8 cellular contexts compared by ENCODE assay signal in the genomic region with DNA sequence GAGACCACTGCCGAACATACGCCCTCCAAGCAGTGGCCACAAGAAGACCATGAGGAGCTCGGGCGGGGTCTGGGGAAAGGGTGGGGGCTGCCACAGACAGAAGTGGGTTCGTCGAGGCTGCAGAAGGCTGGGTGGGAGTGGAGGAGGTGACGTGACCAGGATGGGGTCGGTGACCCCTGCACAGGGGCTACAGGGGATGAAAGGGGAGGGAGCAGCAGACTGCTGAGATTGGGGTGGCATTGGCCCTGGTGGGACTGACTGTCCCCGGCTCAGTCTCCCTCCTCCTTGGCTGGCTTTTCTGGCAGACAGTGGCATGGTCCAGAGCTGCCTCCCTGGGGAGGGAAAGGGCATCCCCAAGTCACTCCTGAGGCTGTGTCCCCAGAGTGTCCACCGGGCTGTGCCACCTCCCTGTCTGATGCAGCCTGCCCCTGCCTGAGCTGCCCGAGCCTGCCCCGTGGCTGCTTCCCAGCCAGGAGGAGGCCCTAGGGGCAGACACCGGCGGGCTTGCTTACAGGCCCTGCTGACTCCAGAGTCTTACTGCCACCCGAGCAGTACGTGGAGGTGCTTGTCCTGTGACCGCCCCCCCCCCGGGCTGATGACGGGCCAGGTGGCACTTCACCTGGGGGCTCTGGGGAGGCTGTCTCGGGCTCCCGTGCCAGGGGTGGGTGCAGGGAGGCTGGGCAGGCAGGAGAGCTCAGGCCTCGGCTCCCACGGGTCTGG. TPM values are rescaled to one million over a fixed set of nuclear protein-coding genes. Genes with fewer than 3 reads are reported as not detected.
DNase-seq lines count a peak whose midpoint lies in the region; ATAC-seq, FAIRE-seq and TF ChIP-seq lines count a peak whose summit lies in the region.

No MANE protein-coding gene starts in this region.

- POLR2A ChIA-PET in activated naive CD8-positive, alpha-beta T cell treated with anti-CD3 and anti-CD28 coated beads, Interleukin-2, amount 10 ng/mL, durations not matched to agents 7 days and 5 days (lab: Charles Lee): interaction anchor here (0.5 to 6.2 kb wide), 3 partner anchors 13 to 106 kb away, joined by 3 to 60 read pairs (median 7); no protein-coding TSS in a partner anchor

- peak overlapping the region; percentile 96 for H3K27ac Mint-ChIP-seq in activated naive CD8-positive, alpha-beta T cell treated with anti-CD3 and anti-CD28 coated beads, Interleukin-2, amount 10 ng/mL, durations not matched to agents 7 days and 5 days

- no peak for FAIRE-seq in kidney (lab: Jason Lieb, UNC)

- H3K9ac ChIP-seq in kidney (ENCODE audit: low read length in 2 of 2) (peak overlapping the region in 1 of 2 donors; percentile 12), stomach smooth muscle (ENCODE audit: low read length in 2 of 2) (peak overlapping the region in 1 of 2 donors; percentile 9)

- peaks cover 0 to 2% of the 10 kb centered on the region in 2 donors for H3K36me3 ChIP-seq in kidney (ENCODE audit: control insufficient read depth in 1 of 2, insufficient read depth in 2 of 2, low read length in 2 of 2)
- H3K36me3 ChIP-seq in stomach smooth muscle (ENCODE audit: control insufficient read depth in 2 of 2, insufficient read depth in 2 of 2, low read length in 2 of 2): no peaks in the 10 kb centered on the region

- no peak for TF ChIP-seq CTCF in kidney (IDR thresholded peaks at IDR 0.05; ENCODE audit: borderline replicate concordance, extremely low read depth, insufficient read depth)

- H3K4me3 ChIP-seq in kidney (ENCODE audit: low read length in 2 of 2) (no peak overlapping the region), stomach smooth muscle (ENCODE audit: low read length in 2 of 2) (peak overlapping the region in 1 of 2 donors; percentile 54)

- H3K4me1 ChIP-seq in kidney (ENCODE audit: control insufficient read depth in 1 of 2, insufficient read depth in 1 of 2, low read depth in 1 of 2, low read length in 2 of 2) (peaks cover 51 to 76% of the 10 kb centered on the region in 2 donors), stomach smooth muscle (ENCODE audit: control insufficient read depth, insufficient read depth, low read length) (peaks cover 74% of the 10 kb centered on the region)

- no peaks in the 10 kb centered on the region for H3K9me3 Mint-ChIP-seq in activated naive CD8-positive, alpha-beta T cell treated with anti-CD3 and anti-CD28 coated beads, Interleukin-2, amount 10 ng/mL, durations not matched to agents 7 days and 5 days

- H3K27me3 ChIP-seq in stomach smooth muscle (ENCODE audit: control insufficient read depth in 1 of 2, insufficient read depth in 2 of 2, low read length in 2 of 2): no peaks in the 10 kb centered on the region

- ATAC-seq in activated naive CD8-positive, alpha-beta T cell treated with anti-CD3 and anti-CD28 coated beads, Interleukin-2, amount 10 ng/mL, durations not matched to agents 7 days and 5 days (ENCODE audit: low read depth): no peak
- ATAC-seq in GM18520 (IDR thresholded peaks at IDR 0.05; ENCODE audit: unreplicated experiment) (no peak), HG02678 (IDR thresholded peaks at IDR 0.05; ENCODE audit: unreplicated experiment) (no peak), GM21367 (IDR thresholded peaks at IDR 0.05; ENCODE audit: unreplicated experiment) (no peak)

- H3K27ac ChIP-seq in kidney (ENCODE audit: low read depth in 2 of 2, low read length in 2 of 2): peak overlapping the region; percentile 83 to 93
- H3K27ac ChIP-seq in stomach smooth muscle (ENCODE audit: low read length): peak overlapping the region; percentile 18

- H3K36me3 Mint-ChIP-seq in activated naive CD8-positive, alpha-beta T cell treated with anti-CD3 and anti-CD28 coated beads, Interleukin-2, amount 10 ng/mL, durations not matched to agents 7 days and 5 days: no peaks in the 10 kb centered on the region

- peak; percentile 15; the same call in 1 of the 2 replicates for TF ChIP-seq RAD21 in Ishikawa (IDR thresholded peaks at IDR 0.05; ENCODE audit: low read depth)

- no peak for TF ChIP-seq EP300 in Ishikawa (IDR thresholded peaks at IDR 0.05; ENCODE audit: borderline replicate concordance)

- H3K27me3 Mint-ChIP-seq in activated naive CD8-positive, alpha-beta T cell treated with anti-CD3 and anti-CD28 coated beads, Interleukin-2, amount 10 ng/mL, durations not matched to agents 7 days and 5 days: no peaks in the 10 kb centered on the region

- DNase-seq in activated naive CD8-positive, alpha-beta T cell treated with anti-CD3 and anti-CD28 coated beads, Interleukin-2, amount 10 ng/mL, durations not matched to agents 7 days and 5 days: peak; percentile 43
- peak; percentile 77 for DNase-seq in kidney
- DNase-seq in globus pallidus (ENCODE audit: low spot score): no peak

- H3K4me1 Mint-ChIP-seq in activated naive CD8-positive, alpha-beta T cell treated with anti-CD3 and anti-CD28 coated beads, Interleukin-2, amount 10 ng/mL, durations not matched to agents 7 days and 5 days: peaks cover 31% of the 10 kb centered on the region

- H3K9me3 ChIP-seq in kidney (ENCODE audit: control insufficient read depth in 1 of 2, low read length in 2 of 2) (no peaks in the 10 kb centered on the region), stomach smooth muscle (ENCODE audit: control insufficient read depth in 2 of 2, low read length in 2 of 2) (no peaks in the 10 kb centered on the region)

- H3K4me3 Mint-ChIP-seq in activated naive CD8-positive, alpha-beta T cell treated with anti-CD3 and anti-CD28 coated beads, Interleukin-2, amount 10 ng/mL, durations not matched to agents 7 days and 5 days: peak overlapping the region; percentile 95

- intact Hi-C loops in kidney (cut with DNase I): no loop called here

TF ChIP-seq in Ishikawa, 13 proteins besides CTCF, POLR2A, EP300 and RAD21:
- no peak for TF ChIP-seq CREB1 (IDR thresholded peaks at IDR 0.05; ENCODE audit: low read depth)
- TF ChIP-seq, protein P1, sequence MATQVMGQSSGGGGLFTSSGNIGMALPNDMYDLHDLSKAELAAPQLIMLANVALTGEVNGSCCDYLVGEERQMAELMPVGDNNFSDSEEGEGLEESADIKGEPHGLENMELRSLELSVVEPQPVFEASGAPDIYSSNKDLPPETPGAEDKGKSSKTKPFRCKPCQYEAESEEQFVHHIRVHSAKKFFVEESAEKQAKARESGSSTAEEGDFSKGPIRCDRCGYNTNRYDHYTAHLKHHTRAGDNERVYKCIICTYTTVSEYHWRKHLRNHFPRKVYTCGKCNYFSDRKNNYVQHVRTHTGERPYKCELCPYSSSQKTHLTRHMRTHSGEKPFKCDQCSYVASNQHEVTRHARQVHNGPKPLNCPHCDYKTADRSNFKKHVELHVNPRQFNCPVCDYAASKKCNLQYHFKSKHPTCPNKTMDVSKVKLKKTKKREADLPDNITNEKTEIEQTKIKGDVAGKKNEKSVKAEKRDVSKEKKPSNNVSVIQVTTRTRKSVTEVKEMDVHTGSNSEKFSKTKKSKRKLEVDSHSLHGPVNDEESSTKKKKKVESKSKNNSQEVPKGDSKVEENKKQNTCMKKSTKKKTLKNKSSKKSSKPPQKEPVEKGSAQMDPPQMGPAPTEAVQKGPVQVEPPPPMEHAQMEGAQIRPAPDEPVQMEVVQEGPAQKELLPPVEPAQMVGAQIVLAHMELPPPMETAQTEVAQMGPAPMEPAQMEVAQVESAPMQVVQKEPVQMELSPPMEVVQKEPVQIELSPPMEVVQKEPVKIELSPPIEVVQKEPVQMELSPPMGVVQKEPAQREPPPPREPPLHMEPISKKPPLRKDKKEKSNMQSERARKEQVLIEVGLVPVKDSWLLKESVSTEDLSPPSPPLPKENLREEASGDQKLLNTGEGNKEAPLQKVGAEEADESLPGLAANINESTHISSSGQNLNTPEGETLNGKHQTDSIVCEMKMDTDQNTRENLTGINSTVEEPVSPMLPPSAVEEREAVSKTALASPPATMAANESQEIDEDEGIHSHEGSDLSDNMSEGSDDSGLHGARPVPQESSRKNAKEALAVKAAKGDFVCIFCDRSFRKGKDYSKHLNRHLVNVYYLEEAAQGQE (IDR thresholded peaks at IDR 0.05; ENCODE audit: low read depth): no peak
- TF ChIP-seq ZBTB7A (IDR thresholded peaks at IDR 0.05; ENCODE audit: low read depth): no peak
- no peak for TF ChIP-seq TAF1 (IDR thresholded peaks at IDR 0.05; ENCODE audit: low read depth)
- TF ChIP-seq, protein P2, sequence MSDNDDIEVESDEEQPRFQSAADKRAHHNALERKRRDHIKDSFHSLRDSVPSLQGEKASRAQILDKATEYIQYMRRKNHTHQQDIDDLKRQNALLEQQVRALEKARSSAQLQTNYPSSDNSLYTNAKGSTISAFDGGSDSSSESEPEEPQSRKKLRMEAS (IDR thresholded peaks at IDR 0.05): no peak
- TF ChIP-seq NFIC (IDR thresholded peaks at IDR 0.05): no peak
- no peak for TF ChIP-seq EGR1 (IDR thresholded peaks at IDR 0.05)
- TF ChIP-seq CEBPB (IDR thresholded peaks at IDR 0.05): no peak
- TF ChIP-seq, protein P3, sequence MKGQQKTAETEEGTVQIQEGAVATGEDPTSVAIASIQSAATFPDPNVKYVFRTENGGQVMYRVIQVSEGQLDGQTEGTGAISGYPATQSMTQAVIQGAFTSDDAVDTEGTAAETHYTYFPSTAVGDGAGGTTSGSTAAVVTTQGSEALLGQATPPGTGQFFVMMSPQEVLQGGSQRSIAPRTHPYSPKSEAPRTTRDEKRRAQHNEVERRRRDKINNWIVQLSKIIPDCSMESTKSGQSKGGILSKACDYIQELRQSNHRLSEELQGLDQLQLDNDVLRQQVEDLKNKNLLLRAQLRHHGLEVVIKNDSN (IDR thresholded peaks at IDR 0.05): no peak
- TF ChIP-seq TEAD4 (IDR thresholded peaks at IDR 0.05): no peak

RNA-seq across cellular contexts. Expression of a gene that starts 7.2 kb away (rescaled TPM):
- 10 to 100 TPM; 82.6 to 83.7 TPM for total RNA-seq in activated naive CD8-positive, alpha-beta T cell treated with anti-CD3 and anti-CD28 coated beads, Interleukin-2, amount 10 ng/mL, durations not matched to agents 7 days and 5 days
- total RNA-seq in kidney: 128 TPM
- polyA plus RNA-seq in kidney (ENCODE audit: insufficient read depth, low read depth, low replicate concordance): 27.3 TPM

RNA-seq across cellular contexts. Expression of a gene that starts 43.5 kb away (rescaled TPM):
- total RNA-seq in activated naive CD8-positive, alpha-beta T cell treated with anti-CD3 and anti-CD28 coated beads, Interleukin-2, amount 10 ng/mL, durations not matched to agents 7 days and 5 days: 100 to 1,000 TPM; 261 to 276 TPM
- 313 TPM for total RNA-seq in kidney
- 232 TPM for polyA plus RNA-seq in kidney (ENCODE audit: insufficient read depth, low read depth, low replicate concordance)

RNA-seq across cellular contexts. Expression of a gene that starts 44.0 kb away (rescaled TPM):
- total RNA-seq in activated naive CD8-positive, alpha-beta T cell treated with anti-CD3 and anti-CD28 coated beads, Interleukin-2, amount 10 ng/mL, durations not matched to agents 7 days and 5 days: 10 to 100 TPM; 47.0 to 50.0 TPM
- total RNA-seq in kidney: 44.4 TPM
- polyA plus RNA-seq in kidney (ENCODE audit: insufficient read depth, low read depth, low replicate concordance): 43.1 TPM
